Comparison of ENCODE assay signal across 10 cellular contexts in the genomic region with DNA sequence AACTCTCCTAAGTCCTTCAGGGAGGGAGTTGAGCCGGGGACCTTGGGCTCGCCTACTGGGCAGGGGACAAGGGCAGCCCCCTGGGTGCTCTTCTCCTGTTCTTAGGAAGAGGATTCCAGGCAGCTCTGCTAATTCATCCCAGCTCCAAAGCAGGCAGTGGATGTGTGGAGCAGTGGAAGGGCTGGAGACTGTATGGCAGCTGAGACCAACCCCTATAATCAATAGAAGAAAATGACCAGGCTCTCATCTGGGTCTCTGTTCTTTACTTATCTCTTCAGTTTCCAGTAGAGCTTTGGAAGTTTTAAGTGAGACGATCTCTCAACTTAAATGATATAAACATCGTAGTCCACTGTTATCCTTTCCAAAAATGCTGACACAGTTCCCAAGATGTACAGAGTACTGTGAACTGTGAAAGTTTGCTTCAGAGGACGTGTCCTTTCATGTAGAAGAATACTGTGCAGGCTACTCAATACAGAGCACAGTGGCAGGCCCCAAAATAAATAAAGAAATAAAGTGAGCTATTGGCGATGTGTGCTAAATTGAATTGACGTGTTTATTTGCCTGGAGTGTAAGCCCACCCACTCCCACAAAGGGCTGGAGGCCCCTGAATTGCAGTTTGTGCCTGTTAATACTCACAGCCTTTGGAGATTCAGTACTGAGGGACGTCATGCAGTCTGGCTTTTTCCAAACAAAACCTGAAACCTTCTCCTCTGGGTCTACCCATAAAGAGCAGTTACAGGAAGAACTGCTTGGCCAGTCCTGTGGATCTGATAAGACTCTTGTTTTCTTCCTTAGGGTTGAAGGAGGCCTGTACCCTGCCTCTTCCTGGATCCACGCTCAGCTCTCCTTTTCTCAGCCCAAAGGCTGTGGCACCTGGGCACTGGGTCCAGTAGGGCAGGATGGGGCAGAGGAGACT.
DNase-seq lines count a peak whose midpoint lies in the region; ATAC-seq, FAIRE-seq and TF ChIP-seq lines count a peak whose summit lies in the region.
"Had no signal": no experiment of that assay in that cellular context is flagged by ENCODE, and none has a peak within 500 bp of the region (broad histone marks: within the 10 kb centered on the region; RNA-seq: fewer than 3 reads in every experiment).

No MANE protein-coding gene starts in this region.

- FAIRE-seq in H1 (lab: Jason Lieb, UNC): no peak

- intact Hi-C loops in IMR-90 (cut with micrococcal nuclease): no loop called here
- intact Hi-C loops in mucosa of descending colon (cut with DNase I, micrococcal nuclease): no loop called here
- intact Hi-C loops in tibial artery (cut with DNase I; ENCODE audit: low total_unique reads): no loop called here

- peak overlapping the region; percentile 99 for H2BK120ac ChIP-seq in IMR-90 (ENCODE audit: low read depth, low read length)
- H2BK120ac ChIP-seq in H1 (replicated peaks; ENCODE audit: low read depth, low read length): no peak overlapping the region

- H3K23ac ChIP-seq in IMR-90 (ENCODE audit: low read depth, low read length): peak overlapping the region; percentile 98
- no peak overlapping the region for H3K23ac ChIP-seq in H1 (ENCODE audit: insufficient read length)

- no peaks in the 10 kb centered on the region for H4K20me1 ChIP-seq in IMR-90 (ENCODE audit: insufficient read depth, low read length)
- H4K20me1 ChIP-seq in H1 (replicated peaks in 1 of 2; ENCODE audit: control insufficient read depth in 1 of 2, insufficient read depth in 2 of 2, low read length in 2 of 2): no peaks in the 10 kb centered on the region

- ATAC-seq in IMR-90 (ENCODE audit: low read depth) (peak; percentile 74), mucosa of descending colon (peak; percentile 62)
- ATAC-seq: effector memory CD8-positive, alpha-beta T cell had no signal

- H2AFZ ChIP-seq in IMR-90 (replicated peaks; ENCODE audit: low read length, poor library complexity) (peak overlapping the region; percentile 89), H1 (ENCODE audit: low read length) (peak overlapping the region; percentile 87)

- H3K27ac ChIP-seq in IMR-90 (ENCODE audit: insufficient read depth, low read length) (peak overlapping the region; percentile 97), H1 (ENCODE audit: low read depth, low read length) (no peak overlapping the region), tibial artery (peak overlapping the region; percentile 77 to 81)

- CTCF ChIA-PET in IMR-90 (lab: Yijun Ruan, JAX): no interaction called here
- CTCF ChIA-PET in H1 (lab: Charles Lee; ENCODE audit: partially characterized antibody): interaction anchor here (0.5 to 2.6 kb wide), 6 partner anchors 14 to 374 kb away, joined by 3 to 5 read pairs (median 3); no protein-coding TSS in a partner anchor

- H3K79me1 ChIP-seq in IMR-90 (ENCODE audit: low read depth in 1 of 2, low read length in 2 of 2) (peaks cover 0 to 22% of the 10 kb centered on the region in 2 experiments; a peak in 2 of 4 replicates), H1 (ENCODE audit: low read depth, low read length) (no peaks in the 10 kb centered on the region)

- H2BK15ac ChIP-seq in IMR-90 (ENCODE audit: low read depth, low read length) (peak overlapping the region; percentile 96), H1 (ENCODE audit: low read length) (no peak overlapping the region)

- H3K14ac ChIP-seq in IMR-90 (replicated peaks; ENCODE audit: low read depth, low read length): peak overlapping the region; percentile 98
- H3K14ac ChIP-seq in H1 (ENCODE audit: insufficient read length): no peak overlapping the region

- H3K56ac ChIP-seq in IMR-90 (ENCODE audit: extremely low read depth, insufficient read depth, low read length) (peak overlapping the region; percentile 81), H1 (replicated peaks; ENCODE audit: insufficient read length, low read depth, low read length) (no peak overlapping the region)

- H3K4ac ChIP-seq in IMR-90 (ENCODE audit: low read depth, low read length): peak overlapping the region; percentile 98
- H3K4ac ChIP-seq in H1 (replicated peaks; ENCODE audit: insufficient read length, low read depth, low read length): no peak overlapping the region

- POLR2A ChIA-PET in IMR-90 (lab: Charles Lee; ENCODE audit: unreplicated experiment): interaction anchor here (0.7 kb wide), 1 partner anchor 243 kb away, joined by 4 read pairs; no protein-coding TSS in a partner anchor
- POLR2A ChIA-PET in H1 (lab: Charles Lee; ENCODE audit: partially characterized antibody): interaction anchor here (1.2 kb wide), 1 partner anchor 19 kb away, joined by 3 read pairs; no protein-coding TSS in a partner anchor

- TF ChIP-seq RAD21 in IMR-90 (IDR thresholded peaks at IDR 0.05; ENCODE audit: low read length): no peak
- no peak for TF ChIP-seq RAD21 in H1 (IDR thresholded peaks at IDR 0.05 in 1 of 2, conservative IDR thresholded peaks at IDR 0.05 in 1 of 2; ENCODE audit: low read depth in 2 of 2, low read length in 2 of 2)

- peaks cover 21% of the 10 kb centered on the region for H3K9me1 ChIP-seq in IMR-90 (ENCODE audit: insufficient read depth, low read length)

- TF ChIP-seq POLR2A in IMR-90 (IDR thresholded peaks at IDR 0.05; ENCODE audit: low read depth, low read length) (no peak), H1 (IDR thresholded peaks at IDR 0.05; ENCODE audit: control extremely low read depth in 1 of 2, low read depth in 2 of 2, low read length in 2 of 2) (no peak)

- dilution Hi-C loops in IMR-90 (cut with HindIII; ENCODE audit: low sequenced_read_pairs, unreplicated experiment): no loop called here

- peak overlapping the region; percentile 91 to 97 for H4K8ac ChIP-seq in IMR-90 (ENCODE audit: low read depth in 2 of 2, low read length in 2 of 2)
- no peak overlapping the region for H4K8ac ChIP-seq in H1 (ENCODE audit: extremely low read depth, insufficient read depth, low read length)

- H3K23me2 ChIP-seq in H1 (ENCODE audit: low read depth, low read length): no peaks in the 10 kb centered on the region

- peak overlapping the region; percentile 81 for H3K4me2 ChIP-seq in IMR-90 (ENCODE audit: low read depth, low read length)
- 0 out of 4 replicates have a peak overlapping the region, but pooled peaks of 1 of the 2 experiments have one; percentile 17 for H3K4me2 ChIP-seq in H1 (ENCODE audit: insufficient read depth in 1 of 2, low read depth in 2 of 2, low read length in 2 of 2)

- H2BK20ac ChIP-seq in IMR-90 (ENCODE audit: low read depth, low read length) (peak overlapping the region; percentile 93), H1 (ENCODE audit: low read length) (0 out of 2 replicates have a peak overlapping the region, but pooled peaks have one; percentile 16)

- peak overlapping the region; percentile 94 for H2AK5ac ChIP-seq in IMR-90 (ENCODE audit: low read depth, low read length)
- H2AK5ac ChIP-seq in H1 (ENCODE audit: low read depth, low read length): no peak overlapping the region

- H2BK5ac ChIP-seq in IMR-90 (ENCODE audit: low read depth, low read length, poor library complexity, severe bottlenecking) (peak overlapping the region; percentile 93), H1 (ENCODE audit: low read depth, low read length) (peak overlapping the region; percentile 69; the same call in 1 of the 2 replicates)

- H3K4me1 ChIP-seq in IMR-90 (ENCODE audit: control insufficient read depth, insufficient read depth, low read length) (peaks cover 15% of the 10 kb centered on the region), H1 (replicated peaks in 1 of 4; ENCODE audit: control insufficient read depth in 3 of 4, insufficient read depth in 4 of 4, low read length in 3 of 4) (peaks cover 0 to 4% (median 2%) of the 10 kb centered on the region in 4 experiments; a peak in 3 of 7 replicates), mucosa of descending colon (ENCODE audit: low read depth) (peaks cover 15% of the 10 kb centered on the region), tibial artery (peaks cover 0 to 24% (median 22%) of the 10 kb centered on the region in 4 donors)

- TF ChIP-seq CTCF in IMR-90 (conservative IDR thresholded peaks at IDR 0.05; ENCODE audit: low read depth, low read length) (no peak), H1 (IDR thresholded peaks at IDR 0.05; ENCODE audit: control extremely low read depth in 1 of 3, insufficient read depth in 1 of 3, low read depth in 1 of 3, low read length in 3 of 3) (no peak), mucosa of descending colon (IDR thresholded peaks at IDR 0.05) (no peak), tibial artery (IDR thresholded peaks at IDR 0.05) (no peak)

- peak overlapping the region; percentile 91 for H4K5ac ChIP-seq in IMR-90 (ENCODE audit: low read depth, low read length)
- no peak overlapping the region for H4K5ac ChIP-seq in H1 (ENCODE audit: insufficient read length, low read depth, low read length)

- H3K4me3 ChIP-seq in IMR-90 (ENCODE audit: insufficient read depth, low read depth, low read length) (no peak overlapping the region), H1 (ENCODE audit: extremely low read depth in 1 of 4, insufficient read depth in 2 of 4, low read depth in 3 of 4, low read length in 4 of 4) (no peak overlapping the region), mucosa of descending colon (no peak overlapping the region), tibial artery (peak overlapping the region in 1 of 2 donors; percentile 24)

- peak overlapping the region; percentile 84 for H2AK9ac ChIP-seq in IMR-90 (replicated peaks; ENCODE audit: low read depth, low read length, poor library complexity)

- no peak overlapping the region for H2BK12ac ChIP-seq in H1 (ENCODE audit: low read depth, low read length)

- H4K91ac ChIP-seq in IMR-90 (ENCODE audit: insufficient read depth, low read depth, low read length) (peak overlapping the region; percentile 94), H1 (replicated peaks; ENCODE audit: insufficient read length, low read length) (no peak overlapping the region)

- TF ChIP-seq EP300 in H1 (IDR thresholded peaks at IDR 0.05; ENCODE audit: borderline replicate concordance in 1 of 2, low read depth in 2 of 2, low read length in 2 of 2): no peak

- no CpG with 5 or more reads among the region's 9 CpGs for WGBS in IMR-90 (ENCODE audit: extremely low coverage in 2 of 2, insufficient read length in 1 of 2), 2 experiments
- WGBS in H1 (ENCODE audit: extremely low coverage in 1 of 2, insufficient coverage in 1 of 2, insufficient read length in 1 of 2, insufficient replicate concordance in 2 of 2, low coverage in 1 of 2, low lambda C conversion rate in 2 of 2, missing lambda C conversion rate in 1 of 2), 2 experiments: 88% methylated on average over 9 of the region's 9 CpGs; no CpG with 5 or more reads in 1 of the 2 experiments

- no TSS peak for BruUV-seq in IMR-90 (replicated peaks; lab: Mats Ljungman, UMichigan)

- DNase-seq in IMR-90 (peak; percentile 55), H1 (ENCODE audit: low read depth in 1 of 2, low spot score in 2 of 2) (no peak), mucosa of descending colon (no peak), tibial artery (no peak), D341Med (ENCODE audit: low spot score) (no peak), NOMO-1 (lab: John Stamatoyannopoulos, UW; ENCODE audit: unreplicated experiment in 2 of 2) (no peak), NCI-H1105 (lab: John Stamatoyannopoulos, UW) (no peak), GM19240 (ENCODE audit: insufficient read length, low spot score) (no peak)
- DNase-seq: effector memory CD8-positive, alpha-beta T cell; NCI-H187 treated with DMSO at 0.1 percent for 48 hours had no signal

- H3K9me3 ChIP-seq in IMR-90 (ENCODE audit: control insufficient read depth, insufficient read depth, low read length) (no peaks in the 10 kb centered on the region), H1 (ENCODE audit: insufficient read depth in 2 of 2, low read depth in 1 of 2, low read length in 1 of 2) (no peaks in the 10 kb centered on the region), mucosa of descending colon (no peaks in the 10 kb centered on the region), tibial artery (no peaks in the 10 kb centered on the region)

- H3K27me3 ChIP-seq in IMR-90 (ENCODE audit: control insufficient read depth, insufficient read depth, low read length): no peaks in the 10 kb centered on the region
- no peaks in the 10 kb centered on the region for H3K27me3 ChIP-seq in H1 (replicated peaks in 1 of 4; ENCODE audit: control insufficient read depth in 3 of 4, extremely low read depth in 1 of 4, insufficient read depth in 3 of 4, low read length in 3 of 4)
- no peaks in the 10 kb centered on the region for H3K27me3 ChIP-seq in tibial artery

- in situ Hi-C loops in IMR-90 (cut with MboI; ENCODE audit: low sequenced_read_pairs): no loop called here

- H3K79me2 ChIP-seq in H1 (ENCODE audit: control insufficient read depth in 1 of 2, insufficient read depth in 2 of 2, low read length in 2 of 2): no peaks in the 10 kb centered on the region

- H3K9ac ChIP-seq in IMR-90 (ENCODE audit: low read depth, low read length) (peak overlapping the region; percentile 63), H1 (replicated peaks in 1 of 4; ENCODE audit: extremely low read depth in 1 of 4, low read depth in 3 of 4, low read length in 3 of 4) (no peak overlapping the region)

- H3K36me3 ChIP-seq in IMR-90 (ENCODE audit: control insufficient read depth, insufficient read depth, low read length): no peaks in the 10 kb centered on the region
- H3K36me3 ChIP-seq in H1 (ENCODE audit: control insufficient read depth in 2 of 4, insufficient read depth in 4 of 4, low read length in 3 of 4): no peaks in the 10 kb centered on the region
- no peaks in the 10 kb centered on the region for H3K36me3 ChIP-seq in mucosa of descending colon (ENCODE audit: low read depth)
- no peaks in the 10 kb centered on the region for H3K36me3 ChIP-seq in tibial artery

- H3K18ac ChIP-seq in IMR-90 (ENCODE audit: low read depth, low read length): peak overlapping the region; percentile 92
- H3K18ac ChIP-seq in H1 (ENCODE audit: extremely low read depth, low read length): no peak overlapping the region
